In the genomic region with DNA sequence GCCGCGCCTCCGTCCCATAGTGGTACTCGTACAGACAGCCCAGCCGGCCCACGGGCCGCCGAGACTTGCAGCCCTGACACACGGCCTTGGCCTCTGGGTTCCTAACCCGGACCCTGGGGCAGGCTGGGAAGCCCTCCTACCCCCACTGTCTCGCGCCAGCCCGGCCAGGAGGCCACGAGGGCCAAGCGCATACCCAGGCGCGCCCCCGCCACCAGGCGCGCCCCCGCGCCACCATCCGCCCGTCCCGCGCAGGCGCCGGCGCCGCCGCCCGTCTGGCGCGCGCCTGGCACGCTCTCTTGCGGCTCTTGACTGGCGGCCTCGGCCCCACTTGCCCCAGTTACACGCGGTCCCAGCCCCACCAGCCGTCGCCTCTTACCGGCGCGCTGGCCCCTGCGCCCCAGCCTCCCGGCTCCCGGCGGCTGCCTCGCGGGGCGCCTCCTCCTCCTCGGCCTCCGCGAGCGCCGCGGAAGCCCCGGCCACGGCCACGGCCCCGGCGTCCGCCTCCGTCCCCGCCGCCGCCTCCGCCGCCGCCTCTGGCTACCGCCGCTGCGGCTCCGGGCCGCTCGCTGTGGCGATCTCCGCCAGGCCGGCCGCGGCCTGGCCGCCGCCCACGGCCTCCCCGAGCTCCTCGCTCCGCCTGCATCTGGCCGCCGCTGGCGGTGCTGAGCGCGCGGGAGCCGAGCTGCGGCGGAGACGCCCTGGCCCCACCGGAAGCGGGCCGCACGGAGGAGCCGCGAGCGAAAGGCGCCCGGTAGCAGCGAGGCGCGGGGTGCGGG, we compare ENCODE assay signal across 8 cellular contexts. TPM values are rescaled to one million over a fixed set of nuclear protein-coding genes. Genes with fewer than 3 reads are reported as not detected.
DNase-seq lines count a peak whose midpoint lies in the region; ATAC-seq lines count a peak whose summit lies in the region.

No MANE protein-coding gene starts in this region.

- no peaks in the 10 kb centered on the region for H3K27me3 ChIP-seq in BLaER1
- peaks cover 14% of the 10 kb centered on the region for H3K27me3 ChIP-seq in ectodermal cell (ENCODE audit: control insufficient read depth, insufficient read depth, low read length, poor library complexity, severe bottlenecking)

- H3K4me2 ChIP-seq in BLaER1: peak overlapping the region; percentile 82

- ATAC-seq in HG03378 (IDR thresholded peaks at IDR 0.05; ENCODE audit: unreplicated experiment): peak; percentile 46

- H3K4me1 ChIP-seq in BLaER1 (peaks cover 19% of the 10 kb centered on the region), ectodermal cell (ENCODE audit: control insufficient read depth, insufficient read depth, low read length) (no peaks in the 10 kb centered on the region)

- H3K27me3 Mint-ChIP-seq in activated CD4-positive, alpha-beta memory T cell treated with anti-CD3 and anti-CD28 coated beads, Interleukin-2, amount 10 ng/mL, durations not matched to agents 7 days and 5 days: no peaks in the 10 kb centered on the region

- POLR2A ChIA-PET in activated CD4-positive, alpha-beta memory T cell treated with anti-CD3 and anti-CD28 coated beads, Interleukin-2, amount 10 ng/mL, durations not matched to agents 7 days and 5 days (lab: Charles Lee): interaction anchor here (0.8 to 2.3 kb wide), 13 partner anchors 10 to 955 kb away, joined by 3 to 20 read pairs (median 4); a partner anchor contains a TSS

- no peaks in the 10 kb centered on the region for H4K20me1 ChIP-seq in BLaER1

- H3K9ac ChIP-seq in BLaER1: peak overlapping the region; percentile 98

- peak overlapping the region; percentile 73 for H3K27ac Mint-ChIP-seq in activated CD4-positive, alpha-beta memory T cell treated with anti-CD3 and anti-CD28 coated beads, Interleukin-2, amount 10 ng/mL, durations not matched to agents 7 days and 5 days

- H3K9me3 Mint-ChIP-seq in activated CD4-positive, alpha-beta memory T cell treated with anti-CD3 and anti-CD28 coated beads, Interleukin-2, amount 10 ng/mL, durations not matched to agents 7 days and 5 days: no peaks in the 10 kb centered on the region

- no peaks in the 10 kb centered on the region for H3K36me3 Mint-ChIP-seq in activated CD4-positive, alpha-beta memory T cell treated with anti-CD3 and anti-CD28 coated beads, Interleukin-2, amount 10 ng/mL, durations not matched to agents 7 days and 5 days (ENCODE audit: low read depth)

- peak; percentile 82 for DNase-seq in GM19238 (ENCODE audit: insufficient read length, low spot score)
- peak; percentile 77 for DNase-seq in NCI-H748 (lab: John Stamatoyannopoulos, UW; ENCODE audit: unreplicated experiment)
- DNase-seq in activated CD4-positive, alpha-beta memory T cell treated with anti-CD3 and anti-CD28 coated beads, Interleukin-2, amount 10 ng/mL, durations not matched to agents 7 days and 5 days: peak; percentile 74
- DNase-seq in lung microvascular endothelial cell (ENCODE audit: low read depth in 2 of 2): peak; percentile 81 to 84
- DNase-seq in stimulated activated CD4-positive, alpha-beta T cell treated with anti-CD3 and anti-CD28 coated beads, TNF-alpha, amount 100 ng/mL, for 48 hours (ENCODE audit: low read depth in 3 of 3): peak; percentile 53 to 68 (median 55)

- no peaks in the 10 kb centered on the region for H3K9me3 ChIP-seq in BLaER1
- H3K9me3 ChIP-seq in ectodermal cell (ENCODE audit: control insufficient read depth, low read length): no peaks in the 10 kb centered on the region

- H3K4me3 Mint-ChIP-seq in activated CD4-positive, alpha-beta memory T cell treated with anti-CD3 and anti-CD28 coated beads, Interleukin-2, amount 10 ng/mL, durations not matched to agents 7 days and 5 days: peak overlapping the region; percentile 86

- WGBS in ectodermal cell, 2 experiments: 0% methylated on average over 111 of the region's 112 CpGs

- H3K4me3 ChIP-seq in BLaER1: peak overlapping the region; percentile 78
- H3K4me3 ChIP-seq in ectodermal cell (ENCODE audit: insufficient read depth, low read depth, low read length): peak overlapping the region; percentile 71

- H3K36me3 ChIP-seq in BLaER1 (no peaks in the 10 kb centered on the region), ectodermal cell (ENCODE audit: control insufficient read depth, insufficient read depth, low read length) (no peaks in the 10 kb centered on the region)

- CTCF ChIA-PET in activated CD4-positive, alpha-beta memory T cell treated with anti-CD3 and anti-CD28 coated beads, Interleukin-2, amount 10 ng/mL, durations not matched to agents 7 days and 5 days (lab: Charles Lee): interaction anchor here (1.1 kb wide), 1 partner anchor 171 kb away, joined by 3 read pairs; a partner anchor contains a TSS

- H3K27ac ChIP-seq in BLaER1: peak overlapping the region; percentile 100
- H3K27ac ChIP-seq in ectodermal cell (ENCODE audit: insufficient read depth, low read depth, low read length, poor library complexity, severe bottlenecking): peak overlapping the region; percentile 81

- peaks cover 25% of the 10 kb centered on the region for H3K4me1 Mint-ChIP-seq in activated CD4-positive, alpha-beta memory T cell treated with anti-CD3 and anti-CD28 coated beads, Interleukin-2, amount 10 ng/mL, durations not matched to agents 7 days and 5 days

RNA-seq across cellular contexts. Expression of a gene that starts 0.4 kb away (rescaled TPM):
- total RNA-seq in activated CD4-positive, alpha-beta memory T cell treated with anti-CD3 and anti-CD28 coated beads, Interleukin-2, amount 10 ng/mL, durations not matched to agents 7 days and 5 days: 1 to 10 TPM; 8.9 to 9.7 TPM
- polyA plus RNA-seq in ectodermal cell (2013, experiment 1 of 4): 18.8 TPM
- 17.0 TPM for polyA plus RNA-seq in ectodermal cell (2013, experiment 2 of 4)
- polyA plus RNA-seq in ectodermal cell (2013, experiment 3 of 4): 11.9 TPM
- 14.3 TPM for polyA plus RNA-seq in ectodermal cell (2013, experiment 4 of 4)
- total RNA-seq in lung microvascular endothelial cell: 19.4 and 21.2 TPM in 2 replicates

Comparison
In these comparisons a context has a peak if more than half of its experiments do, and no peak if none do; other contexts are left out.
1. Peak in every context shown above with its lines: DNase-seq, ATAC-seq, H3K4me3 ChIP-seq and H3K27ac ChIP-seq.